5 cellular contexts compared by ENCODE assay signal in the genomic region with DNA sequence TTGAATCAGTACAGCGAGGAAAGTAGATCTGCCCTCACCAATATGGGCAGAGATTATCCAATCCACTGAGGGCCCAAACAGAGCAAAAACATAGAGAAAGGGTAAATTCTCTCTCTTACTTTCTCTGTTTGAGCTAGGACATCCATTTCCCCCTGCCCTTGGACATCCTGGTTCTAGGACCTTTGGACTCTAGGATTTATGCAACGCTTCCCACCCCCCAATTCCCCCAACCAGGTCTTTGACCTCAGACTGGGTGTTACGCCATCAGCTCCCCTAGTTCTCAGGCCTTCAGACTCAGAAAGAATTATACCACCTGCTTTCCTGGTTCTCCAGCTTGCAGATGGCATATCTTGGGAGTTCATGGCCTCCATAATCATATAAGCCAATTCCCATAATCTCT. TPM values are rescaled to one million over a fixed set of nuclear protein-coding genes. Genes with fewer than 3 reads are reported as not detected.
"Had no signal": no experiment of that assay in that cellular context is flagged by ENCODE, and none has a peak within 500 bp of the region (broad histone marks: within the 10 kb centered on the region; RNA-seq: fewer than 3 reads in every experiment).

No MANE protein-coding gene starts in this region.

- H3K4me3 ChIP-seq: GM23338 had no signal

- ATAC-seq: GM23338 had no signal

- H3K4me3 Mint-ChIP-seq: GM23338, H9, IgD-negative memory B cell had no signal

- H3K4me1 Mint-ChIP-seq: GM23338, H9, IgD-negative memory B cell had no signal

- H3K9me3 Mint-ChIP-seq: GM23338, H9 had no signal

- H3K27ac Mint-ChIP-seq: GM23338, IgD-negative memory B cell had no signal

- H3K36me3 Mint-ChIP-seq: IgD-negative memory B cell had no signal

- DNase-seq: H9, HCEC 1CT had no signal

RNA-seq across cellular contexts. Expression of gene B3GAT2, which starts 10.2 kb away (rescaled TPM):
- total RNA-seq: HT-29 had no signal
